11 cellular contexts compared by ENCODE assay signal in the genomic region with DNA sequence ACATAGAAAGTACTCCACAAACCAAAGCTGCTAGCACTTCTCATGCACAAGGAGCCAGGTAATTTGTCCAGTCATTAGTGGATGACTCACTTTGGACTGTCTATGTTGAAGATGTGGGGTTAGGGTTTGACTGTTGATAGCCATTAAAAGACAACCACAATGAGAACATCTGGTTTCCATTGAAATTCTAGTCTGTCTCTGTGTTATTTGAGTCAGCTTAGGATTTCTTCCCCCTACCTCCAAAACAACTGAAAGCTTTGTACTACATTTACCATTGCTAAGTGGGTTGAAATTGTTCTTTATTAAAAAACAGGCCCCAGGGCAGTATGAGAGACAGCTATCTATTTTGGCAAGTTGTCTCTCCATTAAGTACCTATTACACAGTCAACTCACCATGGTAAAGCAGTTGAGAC. TPM values are rescaled to one million over a fixed set of nuclear protein-coding genes. Genes with fewer than 3 reads are reported as not detected.
DNase-seq lines count a peak whose midpoint lies in the region; ATAC-seq and TF ChIP-seq lines count a peak whose summit lies in the region.
"Had no signal": no experiment of that assay in that cellular context is flagged by ENCODE, and none has a peak within 500 bp of the region (broad histone marks: within the 10 kb centered on the region; RNA-seq: fewer than 3 reads in every experiment).

No MANE protein-coding gene starts in this region.

- H3K4me1 Mint-ChIP-seq in chondrocyte (ENCODE audit: low read depth) = no peaks in the 10 kb centered on the region

- no peak for TF ChIP-seq CTCF in epithelial cell of esophagus (IDR thresholded peaks at IDR 0.05; ENCODE audit: insufficient read depth, low read depth, low read length, missing control alignments)
- TF ChIP-seq CTCF in chondrocyte (IDR thresholded peaks at IDR 0.05) = no peak

- peak; percentile 73 for ATAC-seq in GM18909 (IDR thresholded peaks at IDR 0.05; ENCODE audit: poor library complexity, unreplicated experiment)
- ATAC-seq in HG03135 (IDR thresholded peaks at IDR 0.05; ENCODE audit: unreplicated experiment) = peak; percentile 69
- no peak for ATAC-seq in HG02763 (IDR thresholded peaks at IDR 0.05; ENCODE audit: unreplicated experiment)
- no peak for ATAC-seq in HG02970 (IDR thresholded peaks at IDR 0.05; ENCODE audit: low FRiP score, unreplicated experiment)
- ATAC-seq: K562 had no signal

- H3K4me3 Mint-ChIP-seq in chondrocyte (ENCODE audit: unreplicated experiment) = no peak overlapping the region

- H3K4me3 ChIP-seq in epithelial cell of esophagus (ENCODE audit: low read length) = no peak overlapping the region
- H3K4me3 ChIP-seq: K562 had no signal

- no peak overlapping the region for H3K27ac Mint-ChIP-seq in chondrocyte (ENCODE audit: unreplicated experiment)

- H3K27me3 Mint-ChIP-seq in chondrocyte (ENCODE audit: low read depth) = no peaks in the 10 kb centered on the region

- no peaks in the 10 kb centered on the region for H3K36me3 Mint-ChIP-seq in chondrocyte (ENCODE audit: low read depth)

- DNase-seq in DMS79 (lab: John Stamatoyannopoulos, UW) = peak; percentile 21
- DNase-seq in epithelial cell of esophagus (ENCODE audit: low read depth) = peak; percentile 24
- no peak for DNase-seq in chondrocyte (ENCODE audit: low spot score)
- no peak for DNase-seq in HuH-7 (ENCODE audit: low spot score)
- DNase-seq: amniotic stem cell, hippocampal formation had no signal

- peaks cover 3% of the 10 kb centered on the region for H3K9me3 Mint-ChIP-seq in chondrocyte (ENCODE audit: low read depth)

RNA-seq across cellular contexts. Expression of a gene that starts 50.2 kb away (rescaled TPM):
- total RNA-seq in chondrocyte = 21.4 to 45.8 TPM (median 26.1 TPM) in 3 replicates

Comparison
In these comparisons a context has a peak if more than half of its experiments do, and no peak if none do; other contexts are left out.
1. DNase-seq: peak in DMS79 (single experiment) and epithelial cell of esophagus (single experiment); none in chondrocyte (single experiment) and HuH-7 (single experiment).
2. ATAC-seq: peak in GM18909 (single experiment) and HG03135 (single experiment); none in HG02763 (single experiment) and HG02970 (single experiment).